25 cellular contexts compared by ENCODE assay signal in genomic region chr19:32817252-32817912, GRCh38. TPM values are rescaled to one million over a fixed set of nuclear protein-coding genes. Genes with fewer than 3 reads are reported as not detected.
DNase-seq lines count a peak whose midpoint lies in the region; TF ChIP-seq lines count a peak whose summit lies in the region.
"Had no signal": no experiment of that assay in that cellular context is flagged by ENCODE, and none has a peak within 500 bp of the region (broad histone marks: within the 10 kb centered on the region; RNA-seq: fewer than 3 reads in every experiment).

No MANE protein-coding gene starts in this region.

- H3K36me3 Mint-ChIP-seq in progenitor cell of endocrine pancreas (ENCODE audit: insufficient read depth) (no peaks in the 10 kb centered on the region), type B pancreatic cell (no peaks in the 10 kb centered on the region)
- H3K36me3 Mint-ChIP-seq: activated CD4-positive, alpha-beta memory T cell treated with anti-CD3 and anti-CD28 coated beads for 36 hours; activated naive CD4-positive, alpha-beta T cell treated with anti-CD3 and anti-CD28 coated beads, Interleukin-2, amount 50 U/mL, for 72 hours; mesothelial cell of epicardium; naive thymus-derived CD4-positive, alpha-beta T cell had no signal

- H3K27ac ChIP-seq in Peyer's patch (no peak overlapping the region), colonic mucosa (no peak overlapping the region)
- H3K27ac ChIP-seq: BLaER1 treated with 17β-estradiol and CSF1 and Interleukin-3, amounts not matched to agents 10 nM and 100 nM; upper lobe of right lung had no signal

- H3K4me3 Mint-ChIP-seq in progenitor cell of endocrine pancreas (ENCODE audit: low read depth) (no peak overlapping the region), type B pancreatic cell (no peak overlapping the region)
- H3K4me3 Mint-ChIP-seq: activated CD4-positive, alpha-beta memory T cell treated with anti-CD3 and anti-CD28 coated beads for 36 hours; activated T-helper 17 cell treated with anti-CD3 and anti-CD28 coated beads, Interleukin-2, amount 50 U/mL, for 72 hours; mesothelial cell of epicardium had no signal

- TF ChIP-seq POLR2A in Peyer's patch (IDR thresholded peaks at IDR 0.05) = no peak

- TF ChIP-seq CTCF in Peyer's patch (IDR thresholded peaks at IDR 0.05) = no peak
- TF ChIP-seq CTCF in progenitor cell of endocrine pancreas (IDR thresholded peaks at IDR 0.05; ENCODE audit: unreplicated experiment) = no peak
- TF ChIP-seq CTCF in type B pancreatic cell (conservative IDR thresholded peaks at IDR 0.05) = no peak
- TF ChIP-seq CTCF in colonic mucosa (IDR thresholded peaks at IDR 0.05) = no peak

- H3K27ac Mint-ChIP-seq in progenitor cell of endocrine pancreas (peak overlapping the region; percentile 34), type B pancreatic cell (no peak overlapping the region)
- H3K27ac Mint-ChIP-seq: activated CD4-positive, alpha-beta memory T cell treated with anti-CD3 and anti-CD28 coated beads for 36 hours; activated naive CD4-positive, alpha-beta T cell treated with anti-CD3 and anti-CD28 coated beads, Interleukin-2, amount 50 U/mL, for 72 hours; activated T-helper 17 cell treated with anti-CD3 and anti-CD28 coated beads, Interleukin-2, amount 50 U/mL, for 72 hours; mesothelial cell of epicardium had no signal

- peaks cover 52% of the 10 kb centered on the region for H3K27me3 Mint-ChIP-seq in progenitor cell of endocrine pancreas
- H3K27me3 Mint-ChIP-seq in type B pancreatic cell = peaks cover 13% of the 10 kb centered on the region

- peak; percentile 53 for DNase-seq in DMS79 (lab: John Stamatoyannopoulos, UW)
- DNase-seq in NCI-H187 treated with DMSO at 0.1 percent for 48 hours (lab: John Stamatoyannopoulos, UW) = peak; percentile 65
- peak in 2 of 3 donors; percentile 67 to 75 for DNase-seq in Peyer's patch
- DNase-seq in progenitor cell of endocrine pancreas (ENCODE audit: low spot score, unreplicated experiment) = no peak
- no peak for DNase-seq in type B pancreatic cell (ENCODE audit: extremely low spot score, unreplicated experiment)
- no peak for DNase-seq in nucleus accumbens (lab: John Stamatoyannopoulos, UW)
- no peak for DNase-seq in colonic mucosa
- DNase-seq: activated CD4-positive, alpha-beta memory T cell treated with anti-CD3 and anti-CD28 coated beads for 36 hours; activated CD8-positive, alpha-beta memory T cell treated with anti-CD3 and anti-CD28 coated beads, Interleukin-2, amount 50 U/mL, for 4 hours; anterior cingulate cortex; effector CD4-positive, alpha-beta T cell; EL; GOT3; left ventricle myocardium superior; naive thymus-derived CD4-positive, alpha-beta T cell; NCI-H1105 treated with DMSO at 0.1 percent for 48 hours; NCI-H2171; NCI-H748 treated with DMSO at 0.1 percent for 48 hours; stimulated activated CD4-positive, alpha-beta T cell treated with anti-CD3 and anti-CD28 coated beads, Interleukin-2, amount 100 ng/mL, for 24 hours; upper lobe of right lung had no signal

- no peaks in the 10 kb centered on the region for H3K9me3 ChIP-seq in Peyer's patch
- no peaks in the 10 kb centered on the region for H3K9me3 ChIP-seq in colonic mucosa
- H3K9me3 ChIP-seq: BLaER1 treated with 17β-estradiol and CSF1 and Interleukin-3, amounts not matched to agents 10 nM and 100 nM; upper lobe of right lung had no signal

- H3K4me3 ChIP-seq in Peyer's patch (no peak overlapping the region), colonic mucosa (no peak overlapping the region)
- H3K4me3 ChIP-seq: BLaER1 treated with 17β-estradiol and CSF1 and Interleukin-3, amounts not matched to agents 10 nM and 100 nM; GM12878; upper lobe of right lung had no signal

- H3K36me3 ChIP-seq in Peyer's patch = no peaks in the 10 kb centered on the region
- no peaks in the 10 kb centered on the region for H3K36me3 ChIP-seq in colonic mucosa
- H3K36me3 ChIP-seq: BLaER1 treated with 17β-estradiol and CSF1 and Interleukin-3, amounts not matched to agents 10 nM and 100 nM; upper lobe of right lung had no signal

- intact Hi-C loops in colonic mucosa (cut with DNase I) = no loop called here

- H3K9ac ChIP-seq in colonic mucosa (ENCODE audit: low read depth in 2 of 2, low read length in 2 of 2) = no peak overlapping the region
- H3K9ac ChIP-seq: BLaER1 treated with 17β-estradiol and CSF1 and Interleukin-3, amounts not matched to agents 10 nM and 100 nM had no signal

- H3K27me3 ChIP-seq in Peyer's patch (no peaks in the 10 kb centered on the region), colonic mucosa (no peaks in the 10 kb centered on the region)
- H3K27me3 ChIP-seq: upper lobe of right lung had no signal

- H3K4me1 ChIP-seq in Peyer's patch (no peaks in the 10 kb centered on the region), colonic mucosa (no peaks in the 10 kb centered on the region)
- H3K4me1 ChIP-seq: upper lobe of right lung had no signal

- no peaks in the 10 kb centered on the region for H3K4me1 Mint-ChIP-seq in progenitor cell of endocrine pancreas (ENCODE audit: low read depth)
- peaks cover 10% of the 10 kb centered on the region for H3K4me1 Mint-ChIP-seq in type B pancreatic cell (ENCODE audit: unreplicated experiment)
- H3K4me1 Mint-ChIP-seq: activated T-helper 17 cell treated with anti-CD3 and anti-CD28 coated beads, Interleukin-2, amount 50 U/mL, for 72 hours had no signal

- H3K9me3 Mint-ChIP-seq in progenitor cell of endocrine pancreas (ENCODE audit: low read depth) = no peaks in the 10 kb centered on the region
- H3K9me3 Mint-ChIP-seq in type B pancreatic cell = no peaks in the 10 kb centered on the region
- H3K9me3 Mint-ChIP-seq: activated CD4-positive, alpha-beta memory T cell treated with anti-CD3 and anti-CD28 coated beads for 36 hours; activated naive CD4-positive, alpha-beta T cell treated with anti-CD3 and anti-CD28 coated beads, Interleukin-2, amount 50 U/mL, for 72 hours; activated T-helper 17 cell treated with anti-CD3 and anti-CD28 coated beads, Interleukin-2, amount 50 U/mL, for 72 hours; mesothelial cell of epicardium; naive thymus-derived CD4-positive, alpha-beta T cell had no signal

RNA-seq across cellular contexts. Expression of gene SLC7A9, which starts 52.2 kb away (rescaled TPM):
- total RNA-seq in Peyer's patch (1,000 to 10,000 TPM in 1 of 4 donors, 100 to 1,000 TPM in 2, 10 to 100 TPM in 1; 22.3 to 1,183 (median 609) TPM), progenitor cell of endocrine pancreas (4.6 and 5.4 TPM in 2 replicates), type B pancreatic cell (ENCODE audit: low replicate concordance) (3.1 and 7.9 TPM in 2 replicates), colonic mucosa (1 to 10 TPM in 1 of 2 donors, not detected in 1; 3.0 TPM)
- total RNA-seq: activated naive CD4-positive, alpha-beta T cell treated with anti-CD3 and anti-CD28 coated beads, Interleukin-2, amount 50 U/mL, for 72 hours; left ventricle myocardium superior had no signal

Comparison
In these comparisons a context has a peak if more than half of its experiments do, and no peak if none do; other contexts are left out.
1. DNase-seq: peak in DMS79 (single experiment), NCI-H187 treated with DMSO at 0.1 percent for 48 hours (single experiment) and Peyer's patch (2 of 3); none in progenitor cell of endocrine pancreas (single experiment), type B pancreatic cell (single experiment), nucleus accumbens (0 of 56) and colonic mucosa (single experiment).